Comparison of ENCODE assay signal across 1 cellular context in the genomic region with DNA sequence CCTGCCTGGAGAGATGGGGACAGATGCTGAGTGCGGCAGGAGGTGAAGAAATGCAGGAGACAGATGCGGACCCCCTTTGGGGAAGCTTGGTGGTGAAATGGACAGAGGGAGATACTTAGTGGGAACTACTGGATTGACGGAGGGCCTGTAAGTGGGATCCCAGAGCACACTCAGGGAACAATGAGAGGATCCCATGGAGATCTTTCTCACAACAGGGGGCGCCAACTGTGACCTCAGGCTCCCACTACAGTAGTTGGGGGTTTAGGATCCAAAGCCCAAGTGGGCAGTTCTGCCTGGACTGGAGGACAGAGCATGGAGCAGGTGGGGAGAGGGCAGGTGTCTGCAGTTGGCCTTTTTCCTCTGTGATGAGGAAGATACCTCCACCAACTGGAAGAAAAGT.
TF ChIP-seq lines count a peak whose summit lies in the region.

No MANE protein-coding gene starts in this region.

TF ChIP-seq in A549, 52 proteins besides CTCF, POLR2A, EP300 and RAD21:
- TF ChIP-seq MYC (IDR thresholded peaks at IDR 0.05; ENCODE audit: borderline replicate concordance, low read length) (no peak), SREBF2 (IDR thresholded peaks at IDR 0.05) (no peak), TP53 (CRISPR knock-in tag; IDR thresholded peaks at IDR 0.05) (no peak), JUNB (IDR thresholded peaks at IDR 0.05) (no peak), EHF (CRISPR knock-in tag; IDR thresholded peaks at IDR 0.05) (no peak), ZFP36 (IDR thresholded peaks at IDR 0.05; ENCODE audit: borderline replicate concordance, partially characterized antibody) (no peak), POLR2AphosphoS2 (conservative IDR thresholded peaks at IDR 0.05; ENCODE audit: low read length) (no peak), NPAS2 (CRISPR knock-in tag; IDR thresholded peaks at IDR 0.05; ENCODE audit: borderline replicate concordance) (no peak), HOXB13 (CRISPR knock-in tag; IDR thresholded peaks at IDR 0.05; ENCODE audit: low read depth) (no peak), CHD2 (IDR thresholded peaks at IDR 0.05; ENCODE audit: low read length, partially characterized antibody) (no peak), ESRRA (IDR thresholded peaks at IDR 0.05; ENCODE audit: borderline replicate concordance, low read length) (no peak), MAZ (IDR thresholded peaks at IDR 0.05; ENCODE audit: borderline replicate concordance, low read depth, low read length) (no peak), TFCP2L1 (CRISPR knock-in tag; IDR thresholded peaks at IDR 0.05) (no peak), NR3C1 (IDR thresholded peaks at IDR 0.05) (no peak)
- TF ChIP-seq, protein P1, sequence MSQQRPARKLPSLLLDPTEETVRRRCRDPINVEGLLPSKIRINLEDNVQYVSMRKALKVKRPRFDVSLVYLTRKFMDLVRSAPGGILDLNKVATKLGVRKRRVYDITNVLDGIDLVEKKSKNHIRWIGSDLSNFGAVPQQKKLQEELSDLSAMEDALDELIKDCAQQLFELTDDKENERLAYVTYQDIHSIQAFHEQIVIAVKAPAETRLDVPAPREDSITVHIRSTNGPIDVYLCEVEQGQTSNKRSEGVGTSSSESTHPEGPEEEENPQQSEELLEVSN (IDR thresholded peaks at IDR 0.05; ENCODE audit: borderline replicate concordance, low read depth) = no peak
- TF ChIP-seq, protein P2, sequence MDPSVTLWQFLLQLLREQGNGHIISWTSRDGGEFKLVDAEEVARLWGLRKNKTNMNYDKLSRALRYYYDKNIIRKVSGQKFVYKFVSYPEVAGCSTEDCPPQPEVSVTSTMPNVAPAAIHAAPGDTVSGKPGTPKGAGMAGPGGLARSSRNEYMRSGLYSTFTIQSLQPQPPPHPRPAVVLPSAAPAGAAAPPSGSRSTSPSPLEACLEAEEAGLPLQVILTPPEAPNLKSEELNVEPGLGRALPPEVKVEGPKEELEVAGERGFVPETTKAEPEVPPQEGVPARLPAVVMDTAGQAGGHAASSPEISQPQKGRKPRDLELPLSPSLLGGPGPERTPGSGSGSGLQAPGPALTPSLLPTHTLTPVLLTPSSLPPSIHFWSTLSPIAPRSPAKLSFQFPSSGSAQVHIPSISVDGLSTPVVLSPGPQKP (IDR thresholded peaks at IDR 0.05; ENCODE audit: low read depth, low read length) = no peak
- TF ChIP-seq, protein P3, sequence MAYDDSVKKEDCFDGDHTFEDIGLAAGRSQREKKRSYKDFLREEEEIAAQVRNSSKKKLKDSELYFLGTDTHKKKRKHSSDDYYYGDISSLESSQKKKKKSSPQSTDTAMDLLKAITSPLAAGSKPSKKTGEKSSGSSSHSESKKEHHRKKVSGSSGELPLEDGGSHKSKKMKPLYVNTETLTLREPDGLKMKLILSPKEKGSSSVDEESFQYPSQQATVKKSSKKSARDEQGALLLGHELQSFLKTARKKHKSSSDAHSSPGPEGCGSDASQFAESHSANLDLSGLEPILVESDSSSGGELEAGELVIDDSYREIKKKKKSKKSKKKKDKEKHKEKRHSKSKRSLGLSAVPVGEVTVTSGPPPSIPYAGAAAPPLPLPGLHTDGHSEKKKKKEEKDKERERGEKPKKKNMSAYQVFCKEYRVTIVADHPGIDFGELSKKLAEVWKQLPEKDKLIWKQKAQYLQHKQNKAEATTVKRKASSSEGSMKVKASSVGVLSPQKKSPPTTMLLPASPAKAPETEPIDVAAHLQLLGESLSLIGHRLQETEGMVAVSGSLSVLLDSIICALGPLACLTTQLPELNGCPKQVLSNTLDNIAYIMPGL (CRISPR knock-in tag; IDR thresholded peaks at IDR 0.05; ENCODE audit: borderline replicate concordance) = no peak
